ENCODE assay signal across 2 cellular contexts in the genomic region with DNA sequence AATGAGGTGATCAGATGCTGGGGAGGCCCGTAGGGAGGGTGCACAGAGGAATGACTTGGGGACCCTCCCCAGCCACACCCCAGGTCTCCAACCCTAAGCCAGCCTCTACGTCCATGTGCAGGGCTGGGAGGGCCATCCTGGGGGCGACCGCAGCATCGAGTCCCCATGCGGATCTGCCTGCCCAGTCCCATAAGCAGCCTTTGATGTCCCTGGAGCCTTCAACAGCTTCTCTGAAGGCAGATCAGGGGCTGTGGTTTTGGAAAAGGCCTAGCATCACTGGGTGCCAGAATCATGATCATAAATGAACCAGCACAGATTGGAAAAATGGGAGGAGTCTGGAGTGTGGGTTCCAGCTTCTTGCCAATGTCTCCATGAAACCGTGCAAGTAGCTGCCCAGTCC.
TF ChIP-seq lines count a peak whose summit lies in the region.

No MANE protein-coding gene starts in this region.

TF ChIP-seq in WTC11, 78 proteins besides CTCF, POLR2A, EP300 and RAD21 (continued from another document):
- TF ChIP-seq, protein P1, sequence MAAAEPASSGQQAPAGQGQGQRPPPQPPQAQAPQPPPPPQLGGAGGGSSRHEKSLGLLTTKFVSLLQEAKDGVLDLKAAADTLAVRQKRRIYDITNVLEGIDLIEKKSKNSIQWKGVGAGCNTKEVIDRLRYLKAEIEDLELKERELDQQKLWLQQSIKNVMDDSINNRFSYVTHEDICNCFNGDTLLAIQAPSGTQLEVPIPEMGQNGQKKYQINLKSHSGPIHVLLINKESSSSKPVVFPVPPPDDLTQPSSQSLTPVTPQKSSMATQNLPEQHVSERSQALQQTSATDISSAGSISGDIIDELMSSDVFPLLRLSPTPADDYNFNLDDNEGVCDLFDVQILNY (CRISPR knock-in tag; IDR thresholded peaks at IDR 0.05): no peak
- TF ChIP-seq, protein P2, sequence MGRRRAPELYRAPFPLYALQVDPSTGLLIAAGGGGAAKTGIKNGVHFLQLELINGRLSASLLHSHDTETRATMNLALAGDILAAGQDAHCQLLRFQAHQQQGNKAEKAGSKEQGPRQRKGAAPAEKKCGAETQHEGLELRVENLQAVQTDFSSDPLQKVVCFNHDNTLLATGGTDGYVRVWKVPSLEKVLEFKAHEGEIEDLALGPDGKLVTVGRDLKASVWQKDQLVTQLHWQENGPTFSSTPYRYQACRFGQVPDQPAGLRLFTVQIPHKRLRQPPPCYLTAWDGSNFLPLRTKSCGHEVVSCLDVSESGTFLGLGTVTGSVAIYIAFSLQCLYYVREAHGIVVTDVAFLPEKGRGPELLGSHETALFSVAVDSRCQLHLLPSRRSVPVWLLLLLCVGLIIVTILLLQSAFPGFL (CRISPR knock-in tag; IDR thresholded peaks at IDR 0.05; ENCODE audit: borderline replicate concordance): no peak
- TF ChIP-seq MYBL2 (CRISPR knock-in tag; IDR thresholded peaks at IDR 0.05): no peak
- TF ChIP-seq JAZF1 (CRISPR knock-in tag; IDR thresholded peaks at IDR 0.05): no peak
- TF ChIP-seq, protein P3, sequence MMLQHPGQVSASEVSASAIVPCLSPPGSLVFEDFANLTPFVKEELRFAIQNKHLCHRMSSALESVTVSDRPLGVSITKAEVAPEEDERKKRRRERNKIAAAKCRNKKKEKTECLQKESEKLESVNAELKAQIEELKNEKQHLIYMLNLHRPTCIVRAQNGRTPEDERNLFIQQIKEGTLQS (CRISPR knock-in tag; conservative IDR thresholded peaks at IDR 0.05): no peak
- TF ChIP-seq NR2C2 (CRISPR knock-in tag; IDR thresholded peaks at IDR 0.05): no peak
- TF ChIP-seq FOXJ3 (CRISPR knock-in tag; IDR thresholded peaks at IDR 0.05; ENCODE audit: borderline replicate concordance): no peak
- no peak for TF ChIP-seq FOXK1 (CRISPR knock-in tag; IDR thresholded peaks at IDR 0.05)
- TF ChIP-seq, protein P4, sequence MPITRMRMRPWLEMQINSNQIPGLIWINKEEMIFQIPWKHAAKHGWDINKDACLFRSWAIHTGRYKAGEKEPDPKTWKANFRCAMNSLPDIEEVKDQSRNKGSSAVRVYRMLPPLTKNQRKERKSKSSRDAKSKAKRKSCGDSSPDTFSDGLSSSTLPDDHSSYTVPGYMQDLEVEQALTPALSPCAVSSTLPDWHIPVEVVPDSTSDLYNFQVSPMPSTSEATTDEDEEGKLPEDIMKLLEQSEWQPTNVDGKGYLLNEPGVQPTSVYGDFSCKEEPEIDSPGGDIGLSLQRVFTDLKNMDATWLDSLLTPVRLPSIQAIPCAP (CRISPR knock-in tag; IDR thresholded peaks at IDR 0.05): no peak
- TF ChIP-seq TP53 (CRISPR knock-in tag; IDR thresholded peaks at IDR 0.05): no peak

TF ChIP-seq in GM23338, 12 proteins besides CTCF, POLR2A, EP300 and RAD21 (continued from another document):
- TF ChIP-seq, protein P5, sequence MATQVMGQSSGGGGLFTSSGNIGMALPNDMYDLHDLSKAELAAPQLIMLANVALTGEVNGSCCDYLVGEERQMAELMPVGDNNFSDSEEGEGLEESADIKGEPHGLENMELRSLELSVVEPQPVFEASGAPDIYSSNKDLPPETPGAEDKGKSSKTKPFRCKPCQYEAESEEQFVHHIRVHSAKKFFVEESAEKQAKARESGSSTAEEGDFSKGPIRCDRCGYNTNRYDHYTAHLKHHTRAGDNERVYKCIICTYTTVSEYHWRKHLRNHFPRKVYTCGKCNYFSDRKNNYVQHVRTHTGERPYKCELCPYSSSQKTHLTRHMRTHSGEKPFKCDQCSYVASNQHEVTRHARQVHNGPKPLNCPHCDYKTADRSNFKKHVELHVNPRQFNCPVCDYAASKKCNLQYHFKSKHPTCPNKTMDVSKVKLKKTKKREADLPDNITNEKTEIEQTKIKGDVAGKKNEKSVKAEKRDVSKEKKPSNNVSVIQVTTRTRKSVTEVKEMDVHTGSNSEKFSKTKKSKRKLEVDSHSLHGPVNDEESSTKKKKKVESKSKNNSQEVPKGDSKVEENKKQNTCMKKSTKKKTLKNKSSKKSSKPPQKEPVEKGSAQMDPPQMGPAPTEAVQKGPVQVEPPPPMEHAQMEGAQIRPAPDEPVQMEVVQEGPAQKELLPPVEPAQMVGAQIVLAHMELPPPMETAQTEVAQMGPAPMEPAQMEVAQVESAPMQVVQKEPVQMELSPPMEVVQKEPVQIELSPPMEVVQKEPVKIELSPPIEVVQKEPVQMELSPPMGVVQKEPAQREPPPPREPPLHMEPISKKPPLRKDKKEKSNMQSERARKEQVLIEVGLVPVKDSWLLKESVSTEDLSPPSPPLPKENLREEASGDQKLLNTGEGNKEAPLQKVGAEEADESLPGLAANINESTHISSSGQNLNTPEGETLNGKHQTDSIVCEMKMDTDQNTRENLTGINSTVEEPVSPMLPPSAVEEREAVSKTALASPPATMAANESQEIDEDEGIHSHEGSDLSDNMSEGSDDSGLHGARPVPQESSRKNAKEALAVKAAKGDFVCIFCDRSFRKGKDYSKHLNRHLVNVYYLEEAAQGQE (IDR thresholded peaks at IDR 0.05; ENCODE audit: unreplicated experiment): no peak
- TF ChIP-seq EZH2phosphoT487 (IDR thresholded peaks at IDR 0.05; ENCODE audit: unreplicated experiment): no peak
- TF ChIP-seq, protein P6, sequence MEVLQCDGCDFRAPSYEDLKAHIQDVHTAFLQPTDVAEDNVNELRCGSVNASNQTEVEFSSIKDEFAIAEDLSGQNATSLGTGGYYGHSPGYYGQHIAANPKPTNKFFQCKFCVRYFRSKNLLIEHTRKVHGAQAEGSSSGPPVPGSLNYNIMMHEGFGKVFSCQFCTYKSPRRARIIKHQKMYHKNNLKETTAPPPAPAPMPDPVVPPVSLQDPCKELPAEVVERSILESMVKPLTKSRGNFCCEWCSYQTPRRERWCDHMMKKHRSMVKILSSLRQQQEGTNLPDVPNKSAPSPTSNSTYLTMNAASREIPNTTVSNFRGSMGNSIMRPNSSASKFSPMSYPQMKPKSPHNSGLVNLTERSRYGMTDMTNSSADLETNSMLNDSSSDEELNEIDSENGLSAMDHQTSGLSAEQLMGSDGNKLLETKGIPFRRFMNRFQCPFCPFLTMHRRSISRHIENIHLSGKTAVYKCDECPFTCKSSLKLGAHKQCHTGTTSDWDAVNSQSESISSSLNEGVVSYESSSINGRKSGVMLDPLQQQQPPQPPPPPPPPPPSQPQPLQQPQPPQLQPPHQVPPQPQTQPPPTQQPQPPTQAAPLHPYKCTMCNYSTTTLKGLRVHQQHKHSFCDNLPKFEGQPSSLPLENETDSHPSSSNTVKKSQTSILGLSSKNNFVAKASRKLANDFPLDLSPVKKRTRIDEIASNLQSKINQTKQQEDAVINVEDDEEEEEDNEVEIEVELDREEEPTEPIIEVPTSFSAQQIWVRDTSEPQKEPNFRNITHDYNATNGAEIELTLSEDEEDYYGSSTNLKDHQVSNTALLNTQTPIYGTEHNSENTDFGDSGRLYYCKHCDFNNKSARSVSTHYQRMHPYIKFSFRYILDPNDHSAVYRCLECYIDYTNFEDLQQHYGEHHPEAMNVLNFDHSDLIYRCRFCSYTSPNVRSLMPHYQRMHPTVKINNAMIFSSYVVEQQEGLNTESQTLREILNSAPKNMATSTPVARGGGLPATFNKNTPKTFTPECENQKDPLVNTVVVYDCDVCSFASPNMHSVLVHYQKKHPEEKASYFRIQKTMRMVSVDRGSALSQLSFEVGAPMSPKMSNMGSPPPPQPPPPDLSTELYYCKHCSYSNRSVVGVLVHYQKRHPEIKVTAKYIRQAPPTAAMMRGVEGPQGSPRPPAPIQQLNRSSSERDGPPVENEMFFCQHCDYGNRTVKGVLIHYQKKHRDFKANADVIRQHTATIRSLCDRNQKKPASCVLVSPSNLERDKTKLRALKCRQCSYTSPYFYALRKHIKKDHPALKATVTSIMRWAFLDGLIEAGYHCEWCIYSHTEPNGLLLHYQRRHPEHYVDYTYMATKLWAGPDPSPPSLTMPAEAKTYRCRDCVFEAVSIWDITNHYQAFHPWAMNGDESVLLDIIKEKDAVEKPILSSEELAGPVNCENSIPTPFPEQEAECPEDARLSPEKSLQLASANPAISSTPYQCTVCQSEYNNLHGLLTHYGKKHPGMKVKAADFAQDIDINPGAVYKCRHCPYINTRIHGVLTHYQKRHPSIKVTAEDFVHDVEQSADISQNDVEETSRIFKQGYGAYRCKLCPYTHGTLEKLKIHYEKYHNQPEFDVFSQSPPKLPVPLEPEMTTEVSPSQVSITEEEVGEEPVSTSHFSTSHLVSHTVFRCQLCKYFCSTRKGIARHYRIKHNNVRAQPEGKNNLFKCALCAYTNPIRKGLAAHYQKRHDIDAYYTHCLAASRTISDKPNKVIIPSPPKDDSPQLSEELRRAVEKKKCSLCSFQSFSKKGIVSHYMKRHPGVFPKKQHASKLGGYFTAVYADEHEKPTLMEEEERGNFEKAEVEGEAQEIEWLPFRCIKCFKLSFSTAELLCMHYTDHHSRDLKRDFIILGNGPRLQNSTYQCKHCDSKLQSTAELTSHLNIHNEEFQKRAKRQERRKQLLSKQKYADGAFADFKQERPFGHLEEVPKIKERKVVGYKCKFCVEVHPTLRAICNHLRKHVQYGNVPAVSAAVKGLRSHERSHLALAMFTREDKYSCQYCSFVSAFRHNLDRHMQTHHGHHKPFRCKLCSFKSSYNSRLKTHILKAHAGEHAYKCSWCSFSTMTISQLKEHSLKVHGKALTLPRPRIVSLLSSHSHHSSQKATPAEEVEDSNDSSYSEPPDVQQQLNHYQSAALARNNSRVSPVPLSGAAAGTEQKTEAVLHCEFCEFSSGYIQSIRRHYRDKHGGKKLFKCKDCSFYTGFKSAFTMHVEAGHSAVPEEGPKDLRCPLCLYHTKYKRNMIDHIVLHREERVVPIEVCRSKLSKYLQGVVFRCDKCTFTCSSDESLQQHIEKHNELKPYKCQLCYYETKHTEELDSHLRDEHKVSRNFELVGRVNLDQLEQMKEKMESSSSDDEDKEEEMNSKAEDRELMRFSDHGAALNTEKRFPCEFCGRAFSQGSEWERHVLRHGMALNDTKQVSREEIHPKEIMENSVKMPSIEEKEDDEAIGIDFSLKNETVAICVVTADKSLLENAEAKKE (CRISPR knock-in tag; IDR thresholded peaks at IDR 0.05): no peak
- TF ChIP-seq EZH2 (IDR thresholded peaks at IDR 0.05; ENCODE audit: low read depth, unreplicated experiment): no peak
- TF ChIP-seq JUNB (IDR thresholded peaks at IDR 0.05; ENCODE audit: unreplicated experiment): no peak
- TF ChIP-seq, protein P7, sequence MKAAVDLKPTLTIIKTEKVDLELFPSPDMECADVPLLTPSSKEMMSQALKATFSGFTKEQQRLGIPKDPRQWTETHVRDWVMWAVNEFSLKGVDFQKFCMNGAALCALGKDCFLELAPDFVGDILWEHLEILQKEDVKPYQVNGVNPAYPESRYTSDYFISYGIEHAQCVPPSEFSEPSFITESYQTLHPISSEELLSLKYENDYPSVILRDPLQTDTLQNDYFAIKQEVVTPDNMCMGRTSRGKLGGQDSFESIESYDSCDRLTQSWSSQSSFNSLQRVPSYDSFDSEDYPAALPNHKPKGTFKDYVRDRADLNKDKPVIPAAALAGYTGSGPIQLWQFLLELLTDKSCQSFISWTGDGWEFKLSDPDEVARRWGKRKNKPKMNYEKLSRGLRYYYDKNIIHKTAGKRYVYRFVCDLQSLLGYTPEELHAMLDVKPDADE (IDR thresholded peaks at IDR 0.05): no peak
